Comparison of ENCODE assay signal across 8 cellular contexts in the genomic region with DNA sequence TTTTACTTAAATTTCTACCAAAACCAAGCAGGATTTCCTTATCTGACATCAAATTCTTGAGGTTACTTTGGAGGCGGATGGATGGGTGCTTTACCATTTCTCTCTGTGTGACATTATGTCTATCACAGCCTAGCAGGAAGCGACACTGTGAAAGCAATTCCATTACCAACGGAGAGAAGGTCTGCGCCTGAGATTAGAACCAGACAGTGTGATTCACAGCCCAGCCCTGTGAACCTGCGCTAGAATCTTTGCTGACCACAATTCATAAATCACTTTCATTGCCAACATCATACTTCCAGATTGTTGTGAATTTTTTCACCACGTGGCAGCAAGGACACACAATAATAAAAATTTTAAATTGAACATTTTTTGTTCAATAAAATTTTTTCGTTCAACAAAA.
A peak's percentile ranks its signal among the peaks of the same experiment; 100 is the strongest.
DNase-seq lines count a peak whose midpoint lies in the region; ATAC-seq lines count a peak whose summit lies in the region.

No MANE protein-coding gene starts in this region.

- peaks cover 48% of the 10 kb centered on the region for H3K4me1 Mint-ChIP-seq in activated T-helper 1 cell treated with anti-CD3 and anti-CD28 coated beads, Interleukin-12 subunit alpha, Interleukin-12 subunit beta, Interleukin-2, Interleukin-4 antibody, amounts not matched to agents 30 ng/mL and 10 ng/mL and 1 ng/mL, durations not matched to agents 14 hours and 24 hours and 36 hours (ENCODE audit: low read depth)
- H3K4me1 Mint-ChIP-seq in immature natural killer cell, result peaks cover 21 to 27% of the 10 kb centered on the region in 2 donors

- no peak for ATAC-seq in HG03520 (IDR thresholded peaks at IDR 0.05; ENCODE audit: unreplicated experiment)
- no peak for ATAC-seq in GM18519 (IDR thresholded peaks at IDR 0.05; ENCODE audit: low FRiP score, unreplicated experiment)

- no peaks in the 10 kb centered on the region for H3K36me3 Mint-ChIP-seq in activated T-helper 1 cell treated with anti-CD3 and anti-CD28 coated beads, Interleukin-12 subunit alpha, Interleukin-12 subunit beta, Interleukin-2, Interleukin-4 antibody, amounts not matched to agents 30 ng/mL and 10 ng/mL and 1 ng/mL, durations not matched to agents 14 hours and 24 hours and 36 hours (ENCODE audit: low read depth)
- peaks cover 0 to 4% (median 0%) of the 10 kb centered on the region in 3 donors for H3K36me3 Mint-ChIP-seq in immature natural killer cell

- peaks cover 56% of the 10 kb centered on the region for H3K27me3 Mint-ChIP-seq in activated T-helper 1 cell treated with anti-CD3 and anti-CD28 coated beads, Interleukin-12 subunit alpha, Interleukin-12 subunit beta, Interleukin-2, Interleukin-4 antibody, amounts not matched to agents 30 ng/mL and 10 ng/mL and 1 ng/mL, durations not matched to agents 14 hours and 24 hours and 36 hours (ENCODE audit: insufficient read depth)
- peaks cover 20 to 40% (median 30%) of the 10 kb centered on the region in 3 donors for H3K27me3 Mint-ChIP-seq in immature natural killer cell (ENCODE audit: low read depth in 3 of 3)

- no peaks in the 10 kb centered on the region for H3K9me3 Mint-ChIP-seq in activated T-helper 1 cell treated with anti-CD3 and anti-CD28 coated beads, Interleukin-12 subunit alpha, Interleukin-12 subunit beta, Interleukin-2, Interleukin-4 antibody, amounts not matched to agents 30 ng/mL and 10 ng/mL and 1 ng/mL, durations not matched to agents 14 hours and 24 hours and 36 hours
- H3K9me3 Mint-ChIP-seq in immature natural killer cell, result no peaks in the 10 kb centered on the region

- DNase-seq in NOMO-1 (lab: John Stamatoyannopoulos, UW; ENCODE audit: unreplicated experiment in 2 of 2) (peak; percentile 39 to 66), immature natural killer cell (peak; percentile 80 to 85 (median 82)), COLO829 (ENCODE audit: low spot score) (no peak), iPS-NIHi7 (ENCODE audit: extremely low spot score) (no peak)
- DNase-seq in activated T-helper 1 cell treated with anti-CD3 and anti-CD28 coated beads, Interleukin-12 subunit alpha, Interleukin-12 subunit beta, Interleukin-2, Interleukin-4 antibody, amounts not matched to agents 30 ng/mL and 10 ng/mL and 1 ng/mL, durations not matched to agents 14 hours and 24 hours and 36 hours (ENCODE audit: low spot score), result peak; percentile 62
- peak; percentile 26 to 47 for DNase-seq in stimulated activated CD8-positive, alpha-beta memory T cell treated with anti-CD3 and anti-CD28 coated beads, Interleukin-4, amount 100 ng/mL, for 4 hours (ENCODE audit: low read depth in 2 of 2, low spot score in 1 of 2)

- peak overlapping the region; percentile 98 for H3K27ac Mint-ChIP-seq in activated T-helper 1 cell treated with anti-CD3 and anti-CD28 coated beads, Interleukin-12 subunit alpha, Interleukin-12 subunit beta, Interleukin-2, Interleukin-4 antibody, amounts not matched to agents 30 ng/mL and 10 ng/mL and 1 ng/mL, durations not matched to agents 14 hours and 24 hours and 36 hours
- peak overlapping the region; percentile 51 to 93 (median 88) for H3K27ac Mint-ChIP-seq in immature natural killer cell

- peak overlapping the region; percentile 64 for H3K4me3 Mint-ChIP-seq in activated T-helper 1 cell treated with anti-CD3 and anti-CD28 coated beads, Interleukin-12 subunit alpha, Interleukin-12 subunit beta, Interleukin-2, Interleukin-4 antibody, amounts not matched to agents 30 ng/mL and 10 ng/mL and 1 ng/mL, durations not matched to agents 14 hours and 24 hours and 36 hours
- H3K4me3 Mint-ChIP-seq in immature natural killer cell, result peak overlapping the region in 4 of 5 donors; percentile 30 to 47 (median 38)

- intact Hi-C loops in activated T-helper 1 cell treated with anti-CD3 and anti-CD28 coated beads, Interleukin-12 subunit alpha, Interleukin-12 subunit beta, Interleukin-2, Interleukin-4 antibody, amounts not matched to agents 30 ng/mL and 10 ng/mL and 1 ng/mL, durations not matched to agents 14 hours and 24 hours and 36 hours (cut with micrococcal nuclease), result loop anchor here (1.0 to 5.0 kb wide), 6 partner anchors 60 to 509 kb away; a partner anchor contains a TSS

Comparison
In these comparisons a context has a peak if more than half of its experiments do, and no peak if none do; other contexts are left out.
1. DNase-seq: peak in NOMO-1 (2 of 2), activated T-helper 1 cell treated with anti-CD3 and anti-CD28 coated beads, Interleukin-12 subunit alpha, Interleukin-12 subunit beta, Interleukin-2, Interleukin-4 antibody, amounts not matched to agents 30 ng/mL and 10 ng/mL and 1 ng/mL, durations not matched to agents 14 hours and 24 hours and 36 hours (single experiment), immature natural killer cell (3 of 3) and stimulated activated CD8-positive, alpha-beta memory T cell treated with anti-CD3 and anti-CD28 coated beads, Interleukin-4, amount 100 ng/mL, for 4 hours (2 of 2); none in COLO829 (single experiment) and iPS-NIHi7 (single experiment).